Comparison of ENCODE assay signal across 1 cellular context in genomic region chr1:200631375-200631774, GRCh38.
TF ChIP-seq lines count a peak whose summit lies in the region.

No MANE protein-coding gene starts in this region.

TF ChIP-seq in K562, 482 proteins besides CTCF, POLR2A, EP300 and RAD21 (continued from another document):
- no peak for TF ChIP-seq ZNF407 (IDR thresholded peaks at IDR 0.05; ENCODE audit: low read depth)
